Comparison of ENCODE assay signal across 10 cellular contexts in genomic region chrX:85851418-85851817, GRCh38.
DNase-seq lines count a peak whose midpoint lies in the region; ATAC-seq and TF ChIP-seq lines count a peak whose summit lies in the region.
"Had no signal": no experiment of that assay in that cellular context is flagged by ENCODE, and none has a peak within 500 bp of the region (broad histone marks: within the 10 kb centered on the region; RNA-seq: fewer than 3 reads in every experiment).

No MANE protein-coding gene starts in this region.

- H3K27ac Mint-ChIP-seq in activated T-cell treated with anti-CD3 and anti-CD28 coated beads, Interleukin-2, amount 50 U/mL, for 72 hours, result no peak overlapping the region
- H3K27ac Mint-ChIP-seq: activated naive CD8-positive, alpha-beta T cell had no signal

- H3K4me2 ChIP-seq in Karpas-422 (ENCODE audit: low read depth, low read length, poor library complexity, severe bottlenecking), result no peak overlapping the region
- H3K4me2 ChIP-seq: KMS-11 had no signal

- H3K36me3 Mint-ChIP-seq in activated T-cell treated with anti-CD3 and anti-CD28 coated beads, Interleukin-2, amount 50 U/mL, for 72 hours (ENCODE audit: insufficient read depth in 2 of 2), result no peaks in the 10 kb centered on the region
- H3K36me3 Mint-ChIP-seq: activated naive CD8-positive, alpha-beta T cell had no signal

- H3K4me3 Mint-ChIP-seq in activated T-cell treated with anti-CD3 and anti-CD28 coated beads, Interleukin-2, amount 50 U/mL, for 72 hours, result no peak overlapping the region
- H3K4me3 Mint-ChIP-seq: activated naive CD8-positive, alpha-beta T cell had no signal

- H3K9me3 Mint-ChIP-seq in activated T-cell treated with anti-CD3 and anti-CD28 coated beads, Interleukin-2, amount 50 U/mL, for 72 hours, result no peaks in the 10 kb centered on the region

- H3K4me3 ChIP-seq in Karpas-422 (ENCODE audit: low read length) (no peak overlapping the region), epithelial cell of proximal tubule (ENCODE audit: low read depth, low read length) (no peak overlapping the region), psoas muscle (no peak overlapping the region)

- no peaks in the 10 kb centered on the region for H4K20me1 ChIP-seq in Karpas-422 (ENCODE audit: insufficient read depth, low read depth, low read length)

- intact Hi-C loops in psoas muscle (cut with DNase I), result no loop called here

- H3K4me1 ChIP-seq in Karpas-422 (ENCODE audit: low read length), result no peaks in the 10 kb centered on the region
- no peaks in the 10 kb centered on the region for H3K4me1 ChIP-seq in psoas muscle

- no peaks in the 10 kb centered on the region for H3K27me3 Mint-ChIP-seq in activated T-cell treated with anti-CD3 and anti-CD28 coated beads, Interleukin-2, amount 50 U/mL, for 72 hours (ENCODE audit: low read depth)
- H3K27me3 Mint-ChIP-seq: activated naive CD8-positive, alpha-beta T cell had no signal

- ATAC-seq in activated T-cell treated with anti-CD3 and anti-CD28 coated beads, Interleukin-2, amount 50 U/mL, for 72 hours (replicated peaks in 1 of 2), result no peak
- no peak for ATAC-seq in psoas muscle
- ATAC-seq in GM19328 (IDR thresholded peaks at IDR 0.05; ENCODE audit: unreplicated experiment), result no peak

- H3K79me2 ChIP-seq in Karpas-422 (ENCODE audit: low read length), result no peaks in the 10 kb centered on the region

- no peaks in the 10 kb centered on the region for H3K9me2 ChIP-seq in Karpas-422 (replicated peaks; ENCODE audit: insufficient read depth, low read length)

- DNase-seq in activated T-cell treated with anti-CD3 and anti-CD28 coated beads, Interleukin-2, amount 50 U/mL, for 72 hours, result peak; percentile 0 to 3
- DNase-seq in activated T-cell treated with anti-CD3 and anti-CD28 coated beads, Interleukin-2, amount 50 U/mL, for 1 hour, result no peak
- DNase-seq in Karpas-422, result peak; percentile 80
- no peak for DNase-seq in epithelial cell of proximal tubule (ENCODE audit: low read depth)
- DNase-seq in psoas muscle, result no peak
- no peak for DNase-seq in HuH-7 (ENCODE audit: low spot score)
- no peak for DNase-seq in stimulated activated CD4-positive, alpha-beta T cell treated with anti-CD3 and anti-CD28 coated beads, Interleukin-12 subunit alpha, Interleukin-12 subunit beta, amount 100 ng/mL, for 4 hours

- H3K4me1 Mint-ChIP-seq in activated T-cell treated with anti-CD3 and anti-CD28 coated beads, Interleukin-2, amount 50 U/mL, for 72 hours (ENCODE audit: low read depth), result no peaks in the 10 kb centered on the region

- no peak overlapping the region for H2AFZ ChIP-seq in Karpas-422 (ENCODE audit: low read length)

- TF ChIP-seq CTCF in epithelial cell of proximal tubule (conservative IDR thresholded peaks at IDR 0.05; ENCODE audit: low read depth, low read length), result peak; percentile 59
- TF ChIP-seq CTCF in psoas muscle (IDR thresholded peaks at IDR 0.05), result peak; percentile 46

- H3K27ac ChIP-seq in Karpas-422 (ENCODE audit: low read length) (no peak overlapping the region), psoas muscle (no peak overlapping the region)
- H3K27ac ChIP-seq: KMS-11 had no signal

- WGBS in psoas muscle, 3 donors, result 28 to 55% (median 30%) methylated on average over 3 of the region's 3 CpGs

- H3K36me3 ChIP-seq in Karpas-422 (ENCODE audit: insufficient read depth, low read length) (no peaks in the 10 kb centered on the region), psoas muscle (ENCODE audit: insufficient read depth in 1 of 2, low read depth in 1 of 2) (no peaks in the 10 kb centered on the region)

- no peak overlapping the region for H3K9ac ChIP-seq in Karpas-422 (ENCODE audit: low read length)
- H3K9ac ChIP-seq: KMS-11 had no signal

- H3K9me3 ChIP-seq in Karpas-422 (ENCODE audit: low read length) (no peaks in the 10 kb centered on the region), psoas muscle (no peaks in the 10 kb centered on the region)

- no peaks in the 10 kb centered on the region for H3K27me3 ChIP-seq in Karpas-422 (ENCODE audit: low read length)
- no peaks in the 10 kb centered on the region for H3K27me3 ChIP-seq in psoas muscle (ENCODE audit: insufficient read depth in 3 of 3, low read length in 2 of 3)

Comparison
In these comparisons a context has a peak if more than half of its experiments do, and no peak if none do; other contexts are left out.
1. DNase-seq: peak in activated T-cell treated with anti-CD3 and anti-CD28 coated beads, Interleukin-2, amount 50 U/mL, for 72 hours (2 of 2) and Karpas-422 (single experiment); none in activated T-cell treated with anti-CD3 and anti-CD28 coated beads, Interleukin-2, amount 50 U/mL, for 1 hour (single experiment), epithelial cell of proximal tubule (single experiment), psoas muscle (0 of 2), HuH-7 (single experiment) and stimulated activated CD4-positive, alpha-beta T cell treated with anti-CD3 and anti-CD28 coated beads, Interleukin-12 subunit alpha, Interleukin-12 subunit beta, amount 100 ng/mL, for 4 hours (single experiment).